Comparison of ENCODE assay signal across 7 cellular contexts in genomic region chr1:151009206-151009587, GRCh38. TPM values are rescaled to one million over a fixed set of nuclear protein-coding genes. Genes with fewer than 3 reads are reported as not detected.
DNase-seq lines count a peak whose midpoint lies in the region; ATAC-seq and TF ChIP-seq lines count a peak whose summit lies in the region.

No MANE protein-coding gene starts in this region.

- H3K4me3 ChIP-seq in HEK293 (ENCODE audit: low read depth, low read length), result peak overlapping the region; percentile 86
- H3K4me3 ChIP-seq in iPS-15b (ENCODE audit: low read depth, low read length), result peak overlapping the region; percentile 99
- peak overlapping the region; percentile 58 to 73 (median 69) for H3K4me3 ChIP-seq in stomach

- H3K9ac ChIP-seq in iPS-15b (ENCODE audit: low read depth, low read length), result peak overlapping the region; percentile 85

- ATAC-seq in HG03378 (IDR thresholded peaks at IDR 0.05; ENCODE audit: unreplicated experiment), result no peak

- peak overlapping the region; percentile 61; the same call in 1 of the 2 replicates for H3K27ac ChIP-seq in HEK293 (ENCODE audit: extremely low read depth, low read depth, low read length)
- peak overlapping the region; percentile 87 to 92 (median 89) for H3K27ac ChIP-seq in stomach

- peak; percentile 35 to 40 for DNase-seq in activated T-cell treated with anti-CD3 and anti-CD28 coated beads, Interleukin-2, amount 50 U/mL, for 48 hours
- DNase-seq in stomach (no peak), GDM1 (lab: John Stamatoyannopoulos, UW) (no peak), CD1c-positive myeloid dendritic cell (ENCODE audit: extremely low spot score) (no peak)

- H3K4me1 ChIP-seq in HEK293 (ENCODE audit: control insufficient read depth, insufficient read depth, low read length) (0 out of 2 replicates have a peak, but pooled peaks cover 3% of the 10 kb centered on the region), iPS-15b (ENCODE audit: control insufficient read depth, insufficient read depth, low read length) (peaks cover 15% of the 10 kb centered on the region), stomach (peaks cover 43 to 87% (median 74%) of the 10 kb centered on the region in 4 donors)

- WGBS in stomach, 5 donors, result 28 to 40% (median 38%) methylated on average over 3 of the region's 3 CpGs

- CTCF ChIA-PET in HEK293 (lab: Yijun Ruan, JAX), result interaction anchor here (1.4 kb wide), 1 partner anchor 50 kb away, joined by 4 read pairs; the partner anchor contains the start of gene CDC42SE1

- H3K36me3 ChIP-seq in HEK293 (ENCODE audit: control insufficient read depth in 2 of 2, insufficient read depth in 1 of 2, low read length in 2 of 2) (peaks cover 0 to 3% of the 10 kb centered on the region in 2 experiments; a peak in 1 of 3 replicates), iPS-15b (ENCODE audit: control insufficient read depth, insufficient read depth, low read length) (no peaks in the 10 kb centered on the region), stomach (no peaks in the 10 kb centered on the region)

- TF ChIP-seq CTCF in HEK293 (tag by site-specific recombination; IDR thresholded peaks at IDR 0.05) (no peak), stomach (IDR thresholded peaks at IDR 0.05) (no peak)

- H3K27me3 ChIP-seq in iPS-15b (ENCODE audit: control insufficient read depth, insufficient read depth, low read length) (no peaks in the 10 kb centered on the region), stomach (no peaks in the 10 kb centered on the region)

- intact Hi-C loops in stomach (cut with DNase I; ENCODE audit: low total_unique reads), result no loop called here

- TF ChIP-seq EP300 in stomach (IDR thresholded peaks at IDR 0.05), result no peak

- TF ChIP-seq POLR2A in stomach (IDR thresholded peaks at IDR 0.05), result no peak

- no peaks in the 10 kb centered on the region for H3K9me3 ChIP-seq in HEK293 (ENCODE audit: control insufficient read depth, insufficient read depth, low read depth, low read length)
- H3K9me3 ChIP-seq in iPS-15b (ENCODE audit: control insufficient read depth, insufficient read depth, low read length), result no peaks in the 10 kb centered on the region
- no peaks in the 10 kb centered on the region for H3K9me3 ChIP-seq in stomach

- POLR2A ChIA-PET in HEK293 (lab: Yijun Ruan, JAX), result no interaction called here

TF ChIP-seq in HEK293, 187 proteins besides CTCF, POLR2A, EP300 and RAD21:
- no peak for TF ChIP-seq ZBTB7A (tag by site-specific recombination; IDR thresholded peaks at IDR 0.05; ENCODE audit: low read depth)
- TF ChIP-seq ZBTB11 (tag by site-specific recombination; conservative IDR thresholded peaks at IDR 0.05; ENCODE audit: low read depth), result no peak
- TF ChIP-seq ZFHX2 (tag by site-specific recombination; conservative IDR thresholded peaks at IDR 0.05), result no peak
- no peak for TF ChIP-seq ZNF843 (tag by site-specific recombination; IDR thresholded peaks at IDR 0.05)
- TF ChIP-seq ZNF510 (tag by site-specific recombination; IDR thresholded peaks at IDR 0.05; ENCODE audit: insufficient replicate concordance), result no peak
- TF ChIP-seq ZNF211 (tag by site-specific recombination; IDR thresholded peaks at IDR 0.05; ENCODE audit: low read depth), result no peak
- TF ChIP-seq SP2 (tag by site-specific recombination; IDR thresholded peaks at IDR 0.05), result no peak
- no peak for TF ChIP-seq ATF2 (tag by site-specific recombination; IDR thresholded peaks at IDR 0.05; ENCODE audit: low read depth)
- TF ChIP-seq, protein P1, sequence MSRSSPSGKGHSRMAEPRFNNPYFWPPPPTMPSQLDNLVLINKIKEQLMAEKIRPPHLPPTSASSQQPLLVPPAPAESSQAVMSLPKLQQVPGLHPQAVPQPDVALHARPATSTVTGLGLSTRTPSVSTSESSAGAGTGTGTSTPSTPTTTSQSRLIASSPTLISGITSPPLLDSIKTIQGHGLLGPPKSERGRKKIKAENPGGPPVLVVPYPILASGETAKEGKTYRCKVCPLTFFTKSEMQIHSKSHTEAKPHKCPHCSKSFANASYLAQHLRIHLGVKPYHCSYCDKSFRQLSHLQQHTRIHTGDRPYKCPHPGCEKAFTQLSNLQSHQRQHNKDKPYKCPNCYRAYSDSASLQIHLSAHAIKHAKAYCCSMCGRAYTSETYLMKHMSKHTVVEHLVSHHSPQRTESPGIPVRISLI (tag by site-specific recombination; IDR thresholded peaks at IDR 0.05), result no peak
- TF ChIP-seq ZFP69B (tag by site-specific recombination; IDR thresholded peaks at IDR 0.05), result no peak
- TF ChIP-seq, protein P2, sequence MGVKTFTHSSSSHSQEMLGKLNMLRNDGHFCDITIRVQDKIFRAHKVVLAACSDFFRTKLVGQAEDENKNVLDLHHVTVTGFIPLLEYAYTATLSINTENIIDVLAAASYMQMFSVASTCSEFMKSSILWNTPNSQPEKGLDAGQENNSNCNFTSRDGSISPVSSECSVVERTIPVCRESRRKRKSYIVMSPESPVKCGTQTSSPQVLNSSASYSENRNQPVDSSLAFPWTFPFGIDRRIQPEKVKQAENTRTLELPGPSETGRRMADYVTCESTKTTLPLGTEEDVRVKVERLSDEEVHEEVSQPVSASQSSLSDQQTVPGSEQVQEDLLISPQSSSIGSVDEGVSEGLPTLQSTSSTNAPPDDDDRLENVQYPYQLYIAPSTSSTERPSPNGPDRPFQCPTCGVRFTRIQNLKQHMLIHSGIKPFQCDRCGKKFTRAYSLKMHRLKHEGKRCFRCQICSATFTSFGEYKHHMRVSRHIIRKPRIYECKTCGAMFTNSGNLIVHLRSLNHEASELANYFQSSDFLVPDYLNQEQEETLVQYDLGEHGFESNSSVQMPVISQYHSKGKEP (tag by site-specific recombination; IDR thresholded peaks at IDR 0.05), result no peak
- no peak for TF ChIP-seq ZNF23 (tag by site-specific recombination; IDR thresholded peaks at IDR 0.05; ENCODE audit: borderline replicate concordance)
- no peak for TF ChIP-seq ZNF423 (tag by site-specific recombination; IDR thresholded peaks at IDR 0.05)
- TF ChIP-seq ZSCAN18 (tag by site-specific recombination; IDR thresholded peaks at IDR 0.05), result no peak
- no peak for TF ChIP-seq KLF16 (tag by site-specific recombination; IDR thresholded peaks at IDR 0.05)

RNA-seq across cellular contexts. Expression of gene PRUNE1, which starts 0.9 kb away (rescaled TPM):
- total RNA-seq in stomach, result 100 to 1,000 TPM in 1 of 5 donors, 10 to 100 TPM in 3, 1 to 10 TPM in 1; 2.9 to 118 (median 21.2) TPM
- polyA plus RNA-seq in stomach, result 10 to 100 TPM; 10.8 to 12.7 (median 11.7) TPM

RNA-seq across cellular contexts. Expression of gene MINDY1, which starts 2.5 kb away (rescaled TPM):
- 10 to 100 TPM; 19.1 to 60.0 (median 40.6) TPM for total RNA-seq in stomach
- polyA plus RNA-seq in stomach, result 10 to 100 TPM in 2 of 3 donors, 1 to 10 TPM in 1; 9.8 to 18.8 (median 16.1) TPM

RNA-seq across cellular contexts. Expression of gene ANXA9, which starts 27.1 kb away (rescaled TPM):
- total RNA-seq in stomach, result not detected
- polyA plus RNA-seq in stomach, result under 1 TPM; 0.44 to 0.63 (median 0.46) TPM

RNA-seq across cellular contexts. Expression of gene BNIPL, which starts 27.2 kb away (rescaled TPM):
- total RNA-seq in stomach, result 1 to 10 TPM in 1 of 5 donors, not detected in 4; 1.3 TPM
- polyA plus RNA-seq in stomach, result 10 to 100 TPM in 1 of 3 donors, under 1 TPM in 1, not detected in 1; 0.25 to 35.1 TPM

RNA-seq across cellular contexts. Expression of gene CERS2, which starts 34.6 kb away (rescaled TPM):
- 100 to 1,000 TPM in 2 of 5 donors, 10 to 100 TPM in 3; 24.9 to 117 (median 76.0) TPM for total RNA-seq in stomach
- polyA plus RNA-seq in stomach, result 100 to 1,000 TPM; 101 to 125 (median 114) TPM

Comparison
In these comparisons a context has a peak if more than half of its experiments do, and no peak if none do; other contexts are left out.
1. DNase-seq: peak in activated T-cell treated with anti-CD3 and anti-CD28 coated beads, Interleukin-2, amount 50 U/mL, for 48 hours (2 of 2); none in stomach (single experiment), GDM1 (single experiment) and CD1c-positive myeloid dendritic cell (single experiment).
2. Peak in every context shown above with its lines, with median percentiles within 50 percentile points of each other: H3K4me3 ChIP-seq.